ENCODE assay signal across 1 cellular context in the genomic region with DNA sequence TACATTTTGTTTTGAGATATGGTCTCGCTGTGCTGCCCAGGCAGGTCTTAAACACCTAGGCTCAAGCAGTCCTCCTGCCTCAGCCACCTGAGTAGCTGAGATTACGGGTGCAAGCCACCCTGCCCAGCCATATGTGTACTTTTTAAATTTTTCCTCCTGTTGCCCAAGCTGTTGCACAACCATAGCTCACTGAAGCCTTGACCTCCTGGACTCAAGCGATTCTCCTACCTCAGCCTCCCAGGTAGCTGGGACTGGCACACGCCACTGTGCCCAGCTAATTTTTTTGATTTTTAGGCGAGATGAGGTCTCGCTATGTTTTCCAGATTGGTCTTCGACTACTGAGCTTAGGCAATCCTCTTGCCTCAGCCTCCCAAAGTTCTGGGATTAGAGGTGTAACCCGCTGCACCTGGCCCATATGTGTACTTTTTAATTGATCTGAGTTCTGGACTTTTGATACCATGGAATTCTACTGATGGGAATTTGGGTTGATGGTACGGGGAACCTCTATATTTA.
TF ChIP-seq lines count a peak whose summit lies in the region.

No MANE protein-coding gene starts in this region.

TF ChIP-seq in HepG2, 621 proteins besides CTCF, POLR2A, EP300 and RAD21 (continued from another document and continues in another):
- TF ChIP-seq ZNF841 (CRISPR knock-in tag; IDR thresholded peaks at IDR 0.05; ENCODE audit: borderline replicate concordance), result no peak
- TF ChIP-seq CAMTA2 (CRISPR knock-in tag; IDR thresholded peaks at IDR 0.05; ENCODE audit: borderline replicate concordance), result no peak
- TF ChIP-seq ARNT (IDR thresholded peaks at IDR 0.05), result no peak
- TF ChIP-seq FLYWCH1 (CRISPR knock-in tag; IDR thresholded peaks at IDR 0.05), result no peak
- peak; percentile 98 for TF ChIP-seq ZMYM4 (CRISPR knock-in tag; IDR thresholded peaks at IDR 0.05)
- no peak for TF ChIP-seq PAWR (CRISPR knock-in tag; IDR thresholded peaks at IDR 0.05; ENCODE audit: borderline replicate concordance)
- peak; percentile 100 for TF ChIP-seq DPF2 (CRISPR knock-in tag; IDR thresholded peaks at IDR 0.05; ENCODE audit: borderline replicate concordance, low read depth)
- TF ChIP-seq, protein P1, sequence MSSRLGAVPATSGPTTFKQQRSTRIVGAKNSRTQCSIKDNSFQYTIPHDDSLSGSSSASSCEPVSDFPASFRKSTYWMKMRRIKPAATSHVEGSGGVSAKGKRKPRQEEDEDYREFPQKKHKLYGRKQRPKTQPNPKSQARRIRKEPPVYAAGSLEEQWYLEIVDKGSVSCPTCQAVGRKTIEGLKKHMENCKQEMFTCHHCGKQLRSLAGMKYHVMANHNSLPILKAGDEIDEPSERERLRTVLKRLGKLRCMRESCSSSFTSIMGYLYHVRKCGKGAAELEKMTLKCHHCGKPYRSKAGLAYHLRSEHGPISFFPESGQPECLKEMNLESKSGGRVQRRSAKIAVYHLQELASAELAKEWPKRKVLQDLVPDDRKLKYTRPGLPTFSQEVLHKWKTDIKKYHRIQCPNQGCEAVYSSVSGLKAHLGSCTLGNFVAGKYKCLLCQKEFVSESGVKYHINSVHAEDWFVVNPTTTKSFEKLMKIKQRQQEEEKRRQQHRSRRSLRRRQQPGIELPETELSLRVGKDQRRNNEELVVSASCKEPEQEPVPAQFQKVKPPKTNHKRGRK (CRISPR knock-in tag; IDR thresholded peaks at IDR 0.05), result 0 out of 2 replicates have a peak, but pooled peaks have one; percentile 41
- TF ChIP-seq, protein P2, sequence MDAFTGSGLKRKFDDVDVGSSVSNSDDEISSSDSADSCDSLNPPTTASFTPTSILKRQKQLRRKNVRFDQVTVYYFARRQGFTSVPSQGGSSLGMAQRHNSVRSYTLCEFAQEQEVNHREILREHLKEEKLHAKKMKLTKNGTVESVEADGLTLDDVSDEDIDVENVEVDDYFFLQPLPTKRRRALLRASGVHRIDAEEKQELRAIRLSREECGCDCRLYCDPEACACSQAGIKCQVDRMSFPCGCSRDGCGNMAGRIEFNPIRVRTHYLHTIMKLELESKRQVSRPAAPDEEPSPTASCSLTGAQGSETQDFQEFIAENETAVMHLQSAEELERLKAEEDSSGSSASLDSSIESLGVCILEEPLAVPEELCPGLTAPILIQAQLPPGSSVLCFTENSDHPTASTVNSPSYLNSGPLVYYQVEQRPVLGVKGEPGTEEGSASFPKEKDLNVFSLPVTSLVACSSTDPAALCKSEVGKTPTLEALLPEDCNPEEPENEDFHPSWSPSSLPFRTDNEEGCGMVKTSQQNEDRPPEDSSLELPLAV (CRISPR knock-in tag; conservative IDR thresholded peaks at IDR 0.05; ENCODE audit: low read depth), result no peak
- peak; percentile 95; the same call in 1 of the 2 replicates for TF ChIP-seq KDM4B (CRISPR knock-in tag; IDR thresholded peaks at IDR 0.05)
- TF ChIP-seq RXRA (CRISPR knock-in tag; IDR thresholded peaks at IDR 0.05), result peak; percentile 88
- 0 out of 2 replicates have a peak, but pooled peaks have one; percentile 41 for TF ChIP-seq NFATC3 (CRISPR knock-in tag; IDR thresholded peaks at IDR 0.05)
- no peak for TF ChIP-seq NR3C1 (CRISPR knock-in tag; IDR thresholded peaks at IDR 0.05)
- TF ChIP-seq ZFP36 (IDR thresholded peaks at IDR 0.05; ENCODE audit: borderline replicate concordance, low read depth, low read length, partially characterized antibody), result no peak
- TF ChIP-seq ZNF619 (CRISPR knock-in tag; IDR thresholded peaks at IDR 0.05), result peak; percentile 83; the same call in 1 of the 2 replicates
- TF ChIP-seq, protein P3, sequence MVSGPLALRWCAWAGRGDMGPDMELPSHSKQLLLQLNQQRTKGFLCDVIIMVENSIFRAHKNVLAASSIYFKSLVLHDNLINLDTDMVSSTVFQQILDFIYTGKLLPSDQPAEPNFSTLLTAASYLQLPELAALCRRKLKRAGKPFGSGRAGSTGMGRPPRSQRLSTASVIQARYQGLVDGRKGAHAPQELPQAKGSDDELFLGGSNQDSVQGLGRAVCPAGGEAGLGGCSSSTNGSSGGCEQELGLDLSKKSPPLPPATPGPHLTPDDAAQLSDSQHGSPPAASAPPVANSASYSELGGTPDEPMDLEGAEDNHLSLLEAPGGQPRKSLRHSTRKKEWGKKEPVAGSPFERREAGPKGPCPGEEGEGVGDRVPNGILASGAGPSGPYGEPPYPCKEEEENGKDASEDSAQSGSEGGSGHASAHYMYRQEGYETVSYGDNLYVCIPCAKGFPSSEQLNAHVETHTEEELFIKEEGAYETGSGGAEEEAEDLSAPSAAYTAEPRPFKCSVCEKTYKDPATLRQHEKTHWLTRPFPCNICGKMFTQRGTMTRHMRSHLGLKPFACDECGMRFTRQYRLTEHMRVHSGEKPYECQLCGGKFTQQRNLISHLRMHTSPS (CRISPR knock-in tag; IDR thresholded peaks at IDR 0.05; ENCODE audit: low read depth), result peak; percentile 99
- TF ChIP-seq MAF1 (CRISPR knock-in tag; IDR thresholded peaks at IDR 0.05; ENCODE audit: borderline replicate concordance), result no peak
- TF ChIP-seq TMF1 (CRISPR knock-in tag; IDR thresholded peaks at IDR 0.05; ENCODE audit: low read depth), result 0 out of 2 replicates have a peak, but pooled peaks have one; percentile 63
- TF ChIP-seq, protein P4, sequence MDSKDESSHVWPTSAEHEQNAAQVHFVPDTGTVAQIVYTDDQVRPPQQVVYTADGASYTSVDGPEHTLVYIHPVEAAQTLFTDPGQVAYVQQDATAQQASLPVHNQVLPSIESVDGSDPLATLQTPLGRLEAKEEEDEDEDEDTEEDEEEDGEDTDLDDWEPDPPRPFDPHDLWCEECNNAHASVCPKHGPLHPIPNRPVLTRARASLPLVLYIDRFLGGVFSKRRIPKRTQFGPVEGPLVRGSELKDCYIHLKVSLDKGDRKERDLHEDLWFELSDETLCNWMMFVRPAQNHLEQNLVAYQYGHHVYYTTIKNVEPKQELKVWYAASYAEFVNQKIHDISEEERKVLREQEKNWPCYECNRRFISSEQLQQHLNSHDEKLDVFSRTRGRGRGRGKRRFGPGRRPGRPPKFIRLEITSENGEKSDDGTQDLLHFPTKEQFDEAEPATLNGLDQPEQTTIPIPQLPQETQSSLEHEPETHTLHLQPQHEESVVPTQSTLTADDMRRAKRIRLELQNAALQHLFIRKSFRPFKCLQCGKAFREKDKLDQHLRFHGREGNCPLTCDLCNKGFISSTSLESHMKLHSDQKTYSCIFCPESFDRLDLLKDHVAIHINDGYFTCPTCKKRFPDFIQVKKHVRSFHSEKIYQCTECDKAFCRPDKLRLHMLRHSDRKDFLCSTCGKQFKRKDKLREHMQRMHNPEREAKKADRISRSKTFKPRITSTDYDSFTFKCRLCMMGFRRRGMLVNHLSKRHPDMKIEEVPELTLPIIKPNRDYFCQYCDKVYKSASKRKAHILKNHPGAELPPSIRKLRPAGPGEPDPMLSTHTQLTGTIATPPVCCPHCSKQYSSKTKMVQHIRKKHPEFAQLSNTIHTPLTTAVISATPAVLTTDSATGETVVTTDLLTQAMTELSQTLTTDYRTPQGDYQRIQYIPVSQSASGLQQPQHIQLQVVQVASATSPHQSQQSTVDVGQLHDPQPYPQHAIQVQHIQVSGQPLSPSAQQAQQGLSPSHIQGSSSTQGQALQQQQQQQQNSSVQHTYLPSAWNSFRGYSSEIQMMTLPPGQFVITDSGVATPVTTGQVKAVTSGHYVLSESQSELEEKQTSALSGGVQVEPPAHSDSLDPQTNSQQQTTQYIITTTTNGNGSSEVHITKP (CRISPR knock-in tag; IDR thresholded peaks at IDR 0.05; ENCODE audit: low read depth), result peak; percentile 81
- TF ChIP-seq NCOR1 (IDR thresholded peaks at IDR 0.05; ENCODE audit: borderline replicate concordance, low read length), result peak; percentile 92
- TF ChIP-seq ZNF773 (CRISPR knock-in tag; IDR thresholded peaks at IDR 0.05; ENCODE audit: borderline replicate concordance), result 0 out of 2 replicates have a peak, but pooled peaks have one; percentile 80
- TF ChIP-seq ZNF367 (CRISPR knock-in tag; IDR thresholded peaks at IDR 0.05; ENCODE audit: borderline replicate concordance), result peak; percentile 83; the same call in 1 of the 2 replicates
- no peak for TF ChIP-seq TCF7L2 (IDR thresholded peaks at IDR 0.05; ENCODE audit: low read depth, low read length)
- TF ChIP-seq, protein P5, sequence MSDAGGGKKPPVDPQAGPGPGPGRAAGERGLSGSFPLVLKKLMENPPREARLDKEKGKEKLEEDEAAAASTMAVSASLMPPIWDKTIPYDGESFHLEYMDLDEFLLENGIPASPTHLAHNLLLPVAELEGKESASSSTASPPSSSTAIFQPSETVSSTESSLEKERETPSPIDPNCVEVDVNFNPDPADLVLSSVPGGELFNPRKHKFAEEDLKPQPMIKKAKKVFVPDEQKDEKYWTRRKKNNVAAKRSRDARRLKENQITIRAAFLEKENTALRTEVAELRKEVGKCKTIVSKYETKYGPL (CRISPR knock-in tag; IDR thresholded peaks at IDR 0.05), result peak; percentile 96
- no peak for TF ChIP-seq EEA1 (CRISPR knock-in tag; IDR thresholded peaks at IDR 0.05; ENCODE audit: borderline replicate concordance)
- TF ChIP-seq, protein P6, sequence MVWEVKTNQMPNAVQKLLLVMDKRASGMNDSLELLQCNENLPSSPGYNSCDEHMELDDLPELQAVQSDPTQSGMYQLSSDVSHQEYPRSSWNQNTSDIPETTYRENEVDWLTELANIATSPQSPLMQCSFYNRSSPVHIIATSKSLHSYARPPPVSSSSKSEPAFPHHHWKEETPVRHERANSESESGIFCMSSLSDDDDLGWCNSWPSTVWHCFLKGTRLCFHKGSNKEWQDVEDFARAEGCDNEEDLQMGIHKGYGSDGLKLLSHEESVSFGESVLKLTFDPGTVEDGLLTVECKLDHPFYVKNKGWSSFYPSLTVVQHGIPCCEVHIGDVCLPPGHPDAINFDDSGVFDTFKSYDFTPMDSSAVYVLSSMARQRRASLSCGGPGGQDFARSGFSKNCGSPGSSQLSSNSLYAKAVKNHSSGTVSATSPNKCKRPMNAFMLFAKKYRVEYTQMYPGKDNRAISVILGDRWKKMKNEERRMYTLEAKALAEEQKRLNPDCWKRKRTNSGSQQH (CRISPR knock-in tag; IDR thresholded peaks at IDR 0.05; ENCODE audit: low read depth), result peak; percentile 63; the same call in 1 of the 2 replicates
- TF ChIP-seq, protein P7, sequence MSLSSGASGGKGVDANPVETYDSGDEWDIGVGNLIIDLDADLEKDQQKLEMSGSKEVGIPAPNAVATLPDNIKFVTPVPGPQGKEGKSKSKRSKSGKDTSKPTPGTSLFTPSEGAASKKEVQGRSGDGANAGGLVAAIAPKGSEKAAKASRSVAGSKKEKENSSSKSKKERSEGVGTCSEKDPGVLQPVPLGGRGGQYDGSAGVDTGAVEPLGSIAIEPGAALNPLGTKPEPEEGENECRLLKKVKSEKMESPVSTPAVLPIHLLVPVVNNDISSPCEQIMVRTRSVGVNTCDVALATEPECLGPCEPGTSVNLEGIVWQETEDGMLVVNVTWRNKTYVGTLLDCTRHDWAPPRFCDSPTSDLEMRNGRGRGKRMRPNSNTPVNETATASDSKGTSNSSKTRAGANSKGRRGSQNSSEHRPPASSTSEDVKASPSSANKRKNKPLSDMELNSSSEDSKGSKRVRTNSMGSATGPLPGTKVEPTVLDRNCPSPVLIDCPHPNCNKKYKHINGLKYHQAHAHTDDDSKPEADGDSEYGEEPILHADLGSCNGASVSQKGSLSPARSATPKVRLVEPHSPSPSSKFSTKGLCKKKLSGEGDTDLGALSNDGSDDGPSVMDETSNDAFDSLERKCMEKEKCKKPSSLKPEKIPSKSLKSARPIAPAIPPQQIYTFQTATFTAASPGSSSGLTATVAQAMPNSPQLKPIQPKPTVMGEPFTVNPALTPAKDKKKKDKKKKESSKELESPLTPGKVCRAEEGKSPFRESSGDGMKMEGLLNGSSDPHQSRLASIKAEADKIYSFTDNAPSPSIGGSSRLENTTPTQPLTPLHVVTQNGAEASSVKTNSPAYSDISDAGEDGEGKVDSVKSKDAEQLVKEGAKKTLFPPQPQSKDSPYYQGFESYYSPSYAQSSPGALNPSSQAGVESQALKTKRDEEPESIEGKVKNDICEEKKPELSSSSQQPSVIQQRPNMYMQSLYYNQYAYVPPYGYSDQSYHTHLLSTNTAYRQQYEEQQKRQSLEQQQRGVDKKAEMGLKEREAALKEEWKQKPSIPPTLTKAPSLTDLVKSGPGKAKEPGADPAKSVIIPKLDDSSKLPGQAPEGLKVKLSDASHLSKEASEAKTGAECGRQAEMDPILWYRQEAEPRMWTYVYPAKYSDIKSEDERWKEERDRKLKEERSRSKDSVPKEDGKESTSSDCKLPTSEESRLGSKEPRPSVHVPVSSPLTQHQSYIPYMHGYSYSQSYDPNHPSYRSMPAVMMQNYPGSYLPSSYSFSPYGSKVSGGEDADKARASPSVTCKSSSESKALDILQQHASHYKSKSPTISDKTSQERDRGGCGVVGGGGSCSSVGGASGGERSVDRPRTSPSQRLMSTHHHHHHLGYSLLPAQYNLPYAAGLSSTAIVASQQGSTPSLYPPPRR (CRISPR knock-in tag; IDR thresholded peaks at IDR 0.05; ENCODE audit: borderline replicate concordance), result peak; percentile 92
- TF ChIP-seq ZNF329 (CRISPR knock-in tag; IDR thresholded peaks at IDR 0.05; ENCODE audit: low read depth), result no peak
- TF ChIP-seq TBX2 (CRISPR knock-in tag; IDR thresholded peaks at IDR 0.05; ENCODE audit: borderline replicate concordance), result peak; percentile 95
- TF ChIP-seq, protein P8, sequence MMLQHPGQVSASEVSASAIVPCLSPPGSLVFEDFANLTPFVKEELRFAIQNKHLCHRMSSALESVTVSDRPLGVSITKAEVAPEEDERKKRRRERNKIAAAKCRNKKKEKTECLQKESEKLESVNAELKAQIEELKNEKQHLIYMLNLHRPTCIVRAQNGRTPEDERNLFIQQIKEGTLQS (CRISPR knock-in tag; IDR thresholded peaks at IDR 0.05), result peak; percentile 63; the same call in 1 of the 2 replicates
- peak; percentile 96 for TF ChIP-seq ZNF256 (CRISPR knock-in tag; conservative IDR thresholded peaks at IDR 0.05)
- TF ChIP-seq, protein P9, sequence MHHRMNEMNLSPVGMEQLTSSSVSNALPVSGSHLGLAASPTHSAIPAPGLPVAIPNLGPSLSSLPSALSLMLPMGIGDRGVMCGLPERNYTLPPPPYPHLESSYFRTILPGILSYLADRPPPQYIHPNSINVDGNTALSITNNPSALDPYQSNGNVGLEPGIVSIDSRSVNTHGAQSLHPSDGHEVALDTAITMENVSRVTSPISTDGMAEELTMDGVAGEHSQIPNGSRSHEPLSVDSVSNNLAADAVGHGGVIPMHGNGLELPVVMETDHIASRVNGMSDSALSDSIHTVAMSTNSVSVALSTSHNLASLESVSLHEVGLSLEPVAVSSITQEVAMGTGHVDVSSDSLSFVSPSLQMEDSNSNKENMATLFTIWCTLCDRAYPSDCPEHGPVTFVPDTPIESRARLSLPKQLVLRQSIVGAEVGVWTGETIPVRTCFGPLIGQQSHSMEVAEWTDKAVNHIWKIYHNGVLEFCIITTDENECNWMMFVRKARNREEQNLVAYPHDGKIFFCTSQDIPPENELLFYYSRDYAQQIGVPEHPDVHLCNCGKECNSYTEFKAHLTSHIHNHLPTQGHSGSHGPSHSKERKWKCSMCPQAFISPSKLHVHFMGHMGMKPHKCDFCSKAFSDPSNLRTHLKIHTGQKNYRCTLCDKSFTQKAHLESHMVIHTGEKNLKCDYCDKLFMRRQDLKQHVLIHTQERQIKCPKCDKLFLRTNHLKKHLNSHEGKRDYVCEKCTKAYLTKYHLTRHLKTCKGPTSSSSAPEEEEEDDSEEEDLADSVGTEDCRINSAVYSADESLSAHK (CRISPR knock-in tag; IDR thresholded peaks at IDR 0.05; ENCODE audit: borderline replicate concordance), result no peak
- peak; percentile 95 for TF ChIP-seq ZNF746 (CRISPR knock-in tag; IDR thresholded peaks at IDR 0.05)
- no peak for TF ChIP-seq MTA3 (CRISPR knock-in tag; IDR thresholded peaks at IDR 0.05)
